Comparison of ENCODE assay signal across 25 cellular contexts in genomic region chr17:17258011-17258410, GRCh38.
"Had no signal": no experiment of that assay in that cellular context is flagged by ENCODE, and none has a peak within 500 bp of the region (broad histone marks: within the 10 kb centered on the region; RNA-seq: fewer than 3 reads in every experiment).

No MANE protein-coding gene starts in this region.

- H3K27ac Mint-ChIP-seq: endodermal cell; memory B cell; natural killer cell treated with Interleukin-12 subunit alpha and Interleukin-12 subunit beta and Interleukin-15 and Interleukin-18, amount 100 ng/mL, for 72 hours; neural progenitor cell had no signal

- H3K4me1 Mint-ChIP-seq: endodermal cell, memory B cell, neural progenitor cell had no signal

- H3K9me3 Mint-ChIP-seq: endodermal cell; memory B cell; natural killer cell treated with Interleukin-12 subunit alpha and Interleukin-12 subunit beta and Interleukin-15 and Interleukin-18, amount 100 ng/mL, for 72 hours; neural progenitor cell had no signal

- H3K9me3 ChIP-seq: colonic mucosa, left ventricle myocardium inferior, lower lobe of right lung, ovary, right atrium auricular region, sigmoid colon, thoracic aorta, transverse colon had no signal

- ATAC-seq: foreskin keratinocyte; left cardiac atrium; lower lobe of right lung; natural killer cell treated with Interleukin-12 subunit alpha and Interleukin-12 subunit beta and Interleukin-15 and Interleukin-18, amount 100 ng/mL, for 72 hours; stimulated activated naive CD8-positive, alpha-beta T cell treated with anti-CD3 and anti-CD28 coated beads, Interleukin-15, Interleukin-2, amounts not matched to agents 100 U/mL and 50 U/mL, for 24 hours had no signal

- H3K27me3 Mint-ChIP-seq: memory B cell; natural killer cell treated with Interleukin-12 subunit alpha and Interleukin-12 subunit beta and Interleukin-15 and Interleukin-18, amount 100 ng/mL, for 72 hours had no signal

- H3K4me3 ChIP-seq: colonic mucosa, hepatocyte, left ventricle myocardium inferior, lower lobe of right lung, neural progenitor cell, ovary, right atrium auricular region, sigmoid colon, skin epidermis, thoracic aorta, transverse colon had no signal

- H3K27ac ChIP-seq: colonic mucosa, foreskin keratinocyte, hepatocyte, left ventricle myocardium inferior, lower lobe of right lung, neural progenitor cell, ovary, right atrium auricular region, sigmoid colon, skin epidermis, thoracic aorta, transverse colon had no signal

- H3K4me3 Mint-ChIP-seq: endodermal cell; memory B cell; natural killer cell treated with Interleukin-12 subunit alpha and Interleukin-12 subunit beta and Interleukin-15 and Interleukin-18, amount 100 ng/mL, for 72 hours; neural progenitor cell had no signal

- H3K27me3 ChIP-seq: colonic mucosa, foreskin keratinocyte, hepatocyte, neural progenitor cell, ovary, right atrium auricular region, sigmoid colon, transverse colon had no signal

- DNase-seq: colonic mucosa; dermis blood vessel endothelial cell; effector CD4-positive, alpha-beta T cell; endodermal cell; erythroblast; foreskin keratinocyte; kidney; left cardiac atrium; left ventricle myocardium inferior; lower lobe of right lung; midbrain; nucleus accumbens; ovary; sigmoid colon; stimulated activated CD4-positive, alpha-beta T cell treated with anti-CD3 and anti-CD28 coated beads, Interleukin-2, amount 100 ng/mL, for 24 hours; stimulated activated CD4-positive, alpha-beta T cell treated with anti-CD3 and anti-CD28 coated beads, Interleukin-4, amount 100 ng/mL, for 4 hours; stimulated activated naive CD8-positive, alpha-beta T cell treated with anti-CD3 and anti-CD28 coated beads, Interleukin-15, Interleukin-2, amounts not matched to agents 100 U/mL and 50 U/mL, for 24 hours; transverse colon had no signal
